Comparison of ENCODE assay signal across 12 cellular contexts in genomic region chr3:172627057-172627809, GRCh38.
A peak's percentile ranks its signal among the peaks of the same experiment; 100 is the strongest.
DNase-seq lines count a peak whose midpoint lies in the region; ATAC-seq and TF ChIP-seq lines count a peak whose summit lies in the region.
"Had no signal": no experiment of that assay in that cellular context is flagged by ENCODE, and none has a peak within 500 bp of the region (broad histone marks: within the 10 kb centered on the region; RNA-seq: fewer than 3 reads in every experiment).

No MANE protein-coding gene starts in this region.

- H3K27me3 ChIP-seq in right atrium auricular region (no peaks in the 10 kb centered on the region), right cardiac atrium (ENCODE audit: control insufficient read depth, insufficient read depth) (no peaks in the 10 kb centered on the region), gastrocnemius medialis (no peaks in the 10 kb centered on the region), prostate gland (replicated peaks; ENCODE audit: insufficient read depth) (no peaks in the 10 kb centered on the region)
- H3K27me3 ChIP-seq: colonic mucosa, sigmoid colon had no signal

- no peak overlapping the region for H3K4me3 ChIP-seq in right atrium auricular region
- no peak overlapping the region for H3K4me3 ChIP-seq in right cardiac atrium (ENCODE audit: low read length)
- H3K4me3 ChIP-seq in gastrocnemius medialis = no peak overlapping the region
- no peak overlapping the region for H3K4me3 ChIP-seq in prostate gland
- H3K4me3 ChIP-seq: colonic mucosa, sigmoid colon had no signal

- H3K36me3 ChIP-seq in right atrium auricular region = no peaks in the 10 kb centered on the region
- H3K36me3 ChIP-seq in gastrocnemius medialis = no peaks in the 10 kb centered on the region
- H3K36me3 ChIP-seq in prostate gland = no peaks in the 10 kb centered on the region
- H3K36me3 ChIP-seq: colonic mucosa, sigmoid colon had no signal

- WGBS in right cardiac atrium = 66% methylated on average over 5 of the region's 5 CpGs
- WGBS in prostate gland = 82% methylated on average over 5 of the region's 5 CpGs

- H3K36me3 Mint-ChIP-seq in MCF 10A (ENCODE audit: insufficient read depth, unreplicated experiment) = peaks cover 8% of the 10 kb centered on the region

- no peak overlapping the region for H3K27ac ChIP-seq in right atrium auricular region
- no peak overlapping the region for H3K27ac ChIP-seq in right cardiac atrium (ENCODE audit: low read length)
- peak overlapping the region in 1 of 4 donors; percentile 13 for H3K27ac ChIP-seq in gastrocnemius medialis
- H3K27ac ChIP-seq in prostate gland = no peak overlapping the region
- H3K27ac ChIP-seq: colonic mucosa had no signal

- no peak for DNase-seq in Right ventricle myocardium superior
- no peak for DNase-seq in right atrium auricular region (ENCODE audit: low spot score)
- peak; percentile 59 for DNase-seq in MCF 10A (ENCODE audit: unreplicated experiment)
- no peak for DNase-seq in right cardiac atrium
- no peak for DNase-seq in gastrocnemius medialis
- DNase-seq in prostate gland (ENCODE audit: low spot score) = no peak
- DNase-seq: activated T-cell treated with anti-CD3 and anti-CD28 coated beads, Interleukin-2, amount 50 U/mL, for 48 hours; colonic mucosa; NCI-H510A; sigmoid colon had no signal

- TF ChIP-seq POLR2A in gastrocnemius medialis (IDR thresholded peaks at IDR 0.05) (no peak), prostate gland (IDR thresholded peaks at IDR 0.05) (no peak)

- ATAC-seq in Right ventricle myocardium superior (ENCODE audit: poor library complexity) (peak; percentile 59), right cardiac atrium (peak; percentile 32 to 57), gastrocnemius medialis (no peak), HG03354 (IDR thresholded peaks at IDR 0.05; ENCODE audit: poor library complexity, severe bottlenecking, unreplicated experiment) (no peak), HG03565 (IDR thresholded peaks at IDR 0.05; ENCODE audit: unreplicated experiment) (no peak)

- H3K27ac Mint-ChIP-seq in MCF 10A (ENCODE audit: low read depth, unreplicated experiment) = peak overlapping the region; percentile 84

- no peaks in the 10 kb centered on the region for H3K9me3 Mint-ChIP-seq in MCF 10A (ENCODE audit: unreplicated experiment)

- H3K4me1 ChIP-seq in right atrium auricular region = no peaks in the 10 kb centered on the region
- H3K4me1 ChIP-seq in right cardiac atrium (ENCODE audit: control insufficient read depth, insufficient read depth, low read length) = no peaks in the 10 kb centered on the region
- H3K4me1 ChIP-seq in gastrocnemius medialis = no peaks in the 10 kb centered on the region
- peaks cover 4% of the 10 kb centered on the region for H3K4me1 ChIP-seq in prostate gland (replicated peaks)
- H3K4me1 ChIP-seq: colonic mucosa had no signal

- CTCF ChIA-PET in MCF 10A (lab: Yijun Ruan, JAX) = interaction anchor here (0.6 to 2.4 kb wide), 10 partner anchors 13 to 1008 kb away, joined by 3 to 9 read pairs (median 4); partner anchors contain the start of gene NCEH1

- no peak overlapping the region for H3K4me3 Mint-ChIP-seq in MCF 10A (ENCODE audit: unreplicated experiment)

- TF ChIP-seq CTCF in right atrium auricular region (IDR thresholded peaks at IDR 0.05) = no peak
- no peak for TF ChIP-seq CTCF in MCF 10A (IDR thresholded peaks at IDR 0.05; ENCODE audit: unreplicated experiment)
- TF ChIP-seq CTCF in gastrocnemius medialis (IDR thresholded peaks at IDR 0.05 in 4 of 5, conservative IDR thresholded peaks at IDR 0.05 in 1 of 5) = no peak
- TF ChIP-seq CTCF in prostate gland (IDR thresholded peaks at IDR 0.05) = no peak

- H3K9me3 ChIP-seq in right atrium auricular region (no peaks in the 10 kb centered on the region), right cardiac atrium (ENCODE audit: control insufficient read depth, low read length) (no peaks in the 10 kb centered on the region), gastrocnemius medialis (no peaks in the 10 kb centered on the region), prostate gland (no peaks in the 10 kb centered on the region)
- H3K9me3 ChIP-seq: colonic mucosa, sigmoid colon had no signal

- H3K27me3 Mint-ChIP-seq in MCF 10A (ENCODE audit: insufficient read depth, unreplicated experiment) = no peaks in the 10 kb centered on the region

- no TSS peak for BruUV-seq in MCF 10A (replicated peaks; lab: Mats Ljungman, UMichigan)

- POLR2A ChIA-PET in MCF 10A (lab: Yijun Ruan, JAX) = interaction anchor here (0.7 to 1.6 kb wide), 4 partner anchors 20 to 588 kb away, joined by 3 to 4 read pairs (median 3); no protein-coding TSS in a partner anchor

- intact Hi-C loops in Right ventricle myocardium superior (cut with DNase I) (no loop called here), MCF 10A (cut with micrococcal nuclease) (no loop called here), right cardiac atrium (cut with DNase I) (no loop called here), gastrocnemius medialis (cut with DNase I; ENCODE audit: low total_unique reads) (no loop called here), prostate gland (cut with DNase I) (no loop called here)

- peaks cover 43% of the 10 kb centered on the region for H3K4me1 Mint-ChIP-seq in MCF 10A (ENCODE audit: insufficient read depth, unreplicated experiment)

- in situ Hi-C loops in gastrocnemius medialis (cut with MboI; ENCODE audit: low sequenced_read_pairs in 4 of 4) = no loop called here

Comparison
In these comparisons a context has a peak if more than half of its experiments do, and no peak if none do; other contexts are left out.
1. ATAC-seq: peak in Right ventricle myocardium superior (single experiment) and right cardiac atrium (2 of 2); none in gastrocnemius medialis (0 of 2), HG03354 (single experiment) and HG03565 (single experiment).